Comparison of ENCODE assay signal across 2 cellular contexts in genomic region chr11:27613670-27613950, GRCh38.
TF ChIP-seq lines count a peak whose summit lies in the region.

No MANE protein-coding gene starts in this region.

TF ChIP-seq in GM23338, 12 proteins besides CTCF, POLR2A, EP300 and RAD21 (continued from another document):
- no peak for TF ChIP-seq REST (IDR thresholded peaks at IDR 0.05; ENCODE audit: unreplicated experiment)
- no peak for TF ChIP-seq ZNF331 (CRISPR knock-in tag; IDR thresholded peaks at IDR 0.05; ENCODE audit: low read depth)
- TF ChIP-seq JUNB (IDR thresholded peaks at IDR 0.05; ENCODE audit: unreplicated experiment): no peak
- TF ChIP-seq ETS1 (IDR thresholded peaks at IDR 0.05): no peak
- TF ChIP-seq ZNF114 (CRISPR knock-in tag; IDR thresholded peaks at IDR 0.05): no peak

TF ChIP-seq in H1, 55 proteins besides CTCF, POLR2A, EP300 and RAD21 (continued from another document):
- TF ChIP-seq SRF (IDR thresholded peaks at IDR 0.05; ENCODE audit: low read depth, low read length): no peak
- no peak for TF ChIP-seq ATF3 (IDR thresholded peaks at IDR 0.05; ENCODE audit: insufficient read depth, low read depth, low read length)
- peak; percentile 70 for TF ChIP-seq POLR2AphosphoS5 (IDR thresholded peaks at IDR 0.05; ENCODE audit: low read depth, low read length)
- TF ChIP-seq YY1 (IDR thresholded peaks at IDR 0.05; ENCODE audit: low read depth, low read length): no peak
- TF ChIP-seq SP1 (IDR thresholded peaks at IDR 0.05; ENCODE audit: low read depth, low read length): no peak
